Comparison of ENCODE assay signal across 2 cellular contexts in genomic region chr6:2715737-2716136, GRCh38.
TF ChIP-seq lines count a peak whose summit lies in the region.

No MANE protein-coding gene starts in this region.

TF ChIP-seq in K562, 482 proteins besides CTCF, POLR2A, EP300 and RAD21:
- TF ChIP-seq MXI1 (IDR thresholded peaks at IDR 0.05; ENCODE audit: low read depth, low read length) = no peak
- TF ChIP-seq TAF9B (IDR thresholded peaks at IDR 0.05; ENCODE audit: partially characterized antibody) = no peak
- TF ChIP-seq BRF2 (IDR thresholded peaks at IDR 0.05; ENCODE audit: borderline replicate concordance, insufficient read depth, insufficient read length) = no peak
- no peak for TF ChIP-seq MNT (conservative IDR thresholded peaks at IDR 0.05)
- TF ChIP-seq RNF219 (CRISPR knock-in tag; IDR thresholded peaks at IDR 0.05) = no peak
- no peak for TF ChIP-seq ZNF41 (CRISPR knock-in tag; conservative IDR thresholded peaks at IDR 0.05)
- TF ChIP-seq MCM2 (IDR thresholded peaks at IDR 0.05; ENCODE audit: low read depth) = no peak
- TF ChIP-seq MEF2D (tag; conservative IDR thresholded peaks at IDR 0.05; ENCODE audit: low read depth) = no peak

TF ChIP-seq in HepG2, 621 proteins besides CTCF, POLR2A, EP300 and RAD21 (continues in another document):
- TF ChIP-seq GATAD2A (CRISPR knock-in tag; IDR thresholded peaks at IDR 0.05) (0 out of 2 replicates have a peak, but pooled peaks have one; percentile 14), ZNF362 (CRISPR knock-in tag; IDR thresholded peaks at IDR 0.05; ENCODE audit: borderline replicate concordance) (peak; percentile 61; the same call in 1 of the 2 replicates), MNT (IDR thresholded peaks at IDR 0.05) (0 out of 2 replicates have a peak, but pooled peaks have one; percentile 15), MEIS1 (CRISPR knock-in tag; IDR thresholded peaks at IDR 0.05; ENCODE audit: borderline replicate concordance) (no peak), HOMEZ (CRISPR knock-in tag; IDR thresholded peaks at IDR 0.05; ENCODE audit: low read depth) (peak; percentile 50; the same call in 1 of the 2 replicates), GMEB2 (CRISPR knock-in tag; IDR thresholded peaks at IDR 0.05; ENCODE audit: low read depth) (no peak), THAP9 (CRISPR knock-in tag; IDR thresholded peaks at IDR 0.05; ENCODE audit: borderline replicate concordance) (no peak), LCORL (IDR thresholded peaks at IDR 0.05) (no peak), LCORL (CRISPR knock-in tag; IDR thresholded peaks at IDR 0.05) (0 out of 2 replicates have a peak, but pooled peaks have one; percentile 46), HNF4A (CRISPR knock-in tag; IDR thresholded peaks at IDR 0.05) (peak; percentile 68), MAFG (CRISPR knock-in tag; IDR thresholded peaks at IDR 0.05) (no peak), HDAC1 (CRISPR knock-in tag; IDR thresholded peaks at IDR 0.05) (peak; percentile 45; the same call in 1 of the 2 replicates), AHDC1 (CRISPR knock-in tag; IDR thresholded peaks at IDR 0.05; ENCODE audit: borderline replicate concordance) (peak; percentile 70; the same call in 1 of the 2 replicates), ZNF280D (CRISPR knock-in tag; IDR thresholded peaks at IDR 0.05) (no peak), FOXP1 (IDR thresholded peaks at IDR 0.05) (no peak), FOXP1 (CRISPR knock-in tag; IDR thresholded peaks at IDR 0.05) (0 out of 2 replicates have a peak, but pooled peaks have one; percentile 18), SAP130 (CRISPR knock-in tag; IDR thresholded peaks at IDR 0.05; ENCODE audit: low read depth) (peak; percentile 27; the same call in 1 of the 2 replicates), PAXIP1 (CRISPR knock-in tag; conservative IDR thresholded peaks at IDR 0.05) (peak; percentile 65), HNF4G (IDR thresholded peaks at IDR 0.05; ENCODE audit: borderline replicate concordance, low read depth, low read length) (peak; percentile 64; the same call in 1 of the 2 replicates), HNF4G (CRISPR knock-in tag; IDR thresholded peaks at IDR 0.05; ENCODE audit: borderline replicate concordance, low read depth) (no peak), RNF2 (conservative IDR thresholded peaks at IDR 0.05; ENCODE audit: low read depth) (0 out of 2 replicates have a peak, but pooled peaks have one; percentile 36), CREB1 (IDR thresholded peaks at IDR 0.05) (no peak), CREB1 (CRISPR knock-in tag; IDR thresholded peaks at IDR 0.05) (peak; percentile 34; the same call in 1 of the 2 replicates), ZNF556 (CRISPR knock-in tag; IDR thresholded peaks at IDR 0.05; ENCODE audit: borderline replicate concordance) (no peak), ZMYM4 (CRISPR knock-in tag; IDR thresholded peaks at IDR 0.05) (0 out of 2 replicates have a peak, but pooled peaks have one; percentile 33), MAX (IDR thresholded peaks at IDR 0.05) (peak; percentile 62; the same call in 1 of the 2 replicates), FOXA3 (CRISPR knock-in tag; IDR thresholded peaks at IDR 0.05) (0 out of 2 replicates have a peak, but pooled peaks have one; percentile 12), SALL1 (CRISPR knock-in tag; IDR thresholded peaks at IDR 0.05) (peak; percentile 68), IKZF4 (CRISPR knock-in tag; IDR thresholded peaks at IDR 0.05; ENCODE audit: borderline replicate concordance, low read depth, not compliant biosample characterization) (no peak)
